ENCODE assay signal across 1 cellular context in the genomic region with DNA sequence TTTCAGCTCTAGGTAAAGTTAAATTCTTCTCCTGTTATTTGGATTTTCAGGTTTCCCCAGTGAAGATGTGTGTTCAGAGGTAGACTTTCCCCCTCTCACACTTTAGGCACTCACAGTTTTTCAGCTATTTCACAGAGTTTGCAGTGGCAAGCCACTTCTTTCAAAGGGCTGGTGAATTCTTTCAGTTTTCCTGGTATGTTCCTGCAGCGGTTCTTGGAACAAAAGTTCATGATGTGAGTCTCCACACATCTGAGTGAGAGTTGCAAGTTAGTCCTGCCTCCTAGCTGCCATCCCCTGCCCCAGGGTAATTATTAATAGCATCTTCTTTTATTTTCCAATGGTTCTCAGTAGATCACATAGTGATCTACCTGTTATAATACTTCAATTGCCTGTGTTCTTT.
TF ChIP-seq lines count a peak whose summit lies in the region.

No MANE protein-coding gene starts in this region.

TF ChIP-seq in GM23338, 12 proteins besides CTCF, POLR2A, EP300 and RAD21 (continued from another document):
- no peak for TF ChIP-seq CREB1 (CRISPR knock-in tag; IDR thresholded peaks at IDR 0.05; ENCODE audit: low read depth)
- TF ChIP-seq EZH2 (IDR thresholded peaks at IDR 0.05; ENCODE audit: low read depth, unreplicated experiment), result no peak
- no peak for TF ChIP-seq ZNF331 (CRISPR knock-in tag; IDR thresholded peaks at IDR 0.05; ENCODE audit: low read depth)
- TF ChIP-seq, protein P1, sequence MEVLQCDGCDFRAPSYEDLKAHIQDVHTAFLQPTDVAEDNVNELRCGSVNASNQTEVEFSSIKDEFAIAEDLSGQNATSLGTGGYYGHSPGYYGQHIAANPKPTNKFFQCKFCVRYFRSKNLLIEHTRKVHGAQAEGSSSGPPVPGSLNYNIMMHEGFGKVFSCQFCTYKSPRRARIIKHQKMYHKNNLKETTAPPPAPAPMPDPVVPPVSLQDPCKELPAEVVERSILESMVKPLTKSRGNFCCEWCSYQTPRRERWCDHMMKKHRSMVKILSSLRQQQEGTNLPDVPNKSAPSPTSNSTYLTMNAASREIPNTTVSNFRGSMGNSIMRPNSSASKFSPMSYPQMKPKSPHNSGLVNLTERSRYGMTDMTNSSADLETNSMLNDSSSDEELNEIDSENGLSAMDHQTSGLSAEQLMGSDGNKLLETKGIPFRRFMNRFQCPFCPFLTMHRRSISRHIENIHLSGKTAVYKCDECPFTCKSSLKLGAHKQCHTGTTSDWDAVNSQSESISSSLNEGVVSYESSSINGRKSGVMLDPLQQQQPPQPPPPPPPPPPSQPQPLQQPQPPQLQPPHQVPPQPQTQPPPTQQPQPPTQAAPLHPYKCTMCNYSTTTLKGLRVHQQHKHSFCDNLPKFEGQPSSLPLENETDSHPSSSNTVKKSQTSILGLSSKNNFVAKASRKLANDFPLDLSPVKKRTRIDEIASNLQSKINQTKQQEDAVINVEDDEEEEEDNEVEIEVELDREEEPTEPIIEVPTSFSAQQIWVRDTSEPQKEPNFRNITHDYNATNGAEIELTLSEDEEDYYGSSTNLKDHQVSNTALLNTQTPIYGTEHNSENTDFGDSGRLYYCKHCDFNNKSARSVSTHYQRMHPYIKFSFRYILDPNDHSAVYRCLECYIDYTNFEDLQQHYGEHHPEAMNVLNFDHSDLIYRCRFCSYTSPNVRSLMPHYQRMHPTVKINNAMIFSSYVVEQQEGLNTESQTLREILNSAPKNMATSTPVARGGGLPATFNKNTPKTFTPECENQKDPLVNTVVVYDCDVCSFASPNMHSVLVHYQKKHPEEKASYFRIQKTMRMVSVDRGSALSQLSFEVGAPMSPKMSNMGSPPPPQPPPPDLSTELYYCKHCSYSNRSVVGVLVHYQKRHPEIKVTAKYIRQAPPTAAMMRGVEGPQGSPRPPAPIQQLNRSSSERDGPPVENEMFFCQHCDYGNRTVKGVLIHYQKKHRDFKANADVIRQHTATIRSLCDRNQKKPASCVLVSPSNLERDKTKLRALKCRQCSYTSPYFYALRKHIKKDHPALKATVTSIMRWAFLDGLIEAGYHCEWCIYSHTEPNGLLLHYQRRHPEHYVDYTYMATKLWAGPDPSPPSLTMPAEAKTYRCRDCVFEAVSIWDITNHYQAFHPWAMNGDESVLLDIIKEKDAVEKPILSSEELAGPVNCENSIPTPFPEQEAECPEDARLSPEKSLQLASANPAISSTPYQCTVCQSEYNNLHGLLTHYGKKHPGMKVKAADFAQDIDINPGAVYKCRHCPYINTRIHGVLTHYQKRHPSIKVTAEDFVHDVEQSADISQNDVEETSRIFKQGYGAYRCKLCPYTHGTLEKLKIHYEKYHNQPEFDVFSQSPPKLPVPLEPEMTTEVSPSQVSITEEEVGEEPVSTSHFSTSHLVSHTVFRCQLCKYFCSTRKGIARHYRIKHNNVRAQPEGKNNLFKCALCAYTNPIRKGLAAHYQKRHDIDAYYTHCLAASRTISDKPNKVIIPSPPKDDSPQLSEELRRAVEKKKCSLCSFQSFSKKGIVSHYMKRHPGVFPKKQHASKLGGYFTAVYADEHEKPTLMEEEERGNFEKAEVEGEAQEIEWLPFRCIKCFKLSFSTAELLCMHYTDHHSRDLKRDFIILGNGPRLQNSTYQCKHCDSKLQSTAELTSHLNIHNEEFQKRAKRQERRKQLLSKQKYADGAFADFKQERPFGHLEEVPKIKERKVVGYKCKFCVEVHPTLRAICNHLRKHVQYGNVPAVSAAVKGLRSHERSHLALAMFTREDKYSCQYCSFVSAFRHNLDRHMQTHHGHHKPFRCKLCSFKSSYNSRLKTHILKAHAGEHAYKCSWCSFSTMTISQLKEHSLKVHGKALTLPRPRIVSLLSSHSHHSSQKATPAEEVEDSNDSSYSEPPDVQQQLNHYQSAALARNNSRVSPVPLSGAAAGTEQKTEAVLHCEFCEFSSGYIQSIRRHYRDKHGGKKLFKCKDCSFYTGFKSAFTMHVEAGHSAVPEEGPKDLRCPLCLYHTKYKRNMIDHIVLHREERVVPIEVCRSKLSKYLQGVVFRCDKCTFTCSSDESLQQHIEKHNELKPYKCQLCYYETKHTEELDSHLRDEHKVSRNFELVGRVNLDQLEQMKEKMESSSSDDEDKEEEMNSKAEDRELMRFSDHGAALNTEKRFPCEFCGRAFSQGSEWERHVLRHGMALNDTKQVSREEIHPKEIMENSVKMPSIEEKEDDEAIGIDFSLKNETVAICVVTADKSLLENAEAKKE (CRISPR knock-in tag; IDR thresholded peaks at IDR 0.05), result no peak
- TF ChIP-seq ZNF114 (CRISPR knock-in tag; IDR thresholded peaks at IDR 0.05), result no peak
